In the genomic region with DNA sequence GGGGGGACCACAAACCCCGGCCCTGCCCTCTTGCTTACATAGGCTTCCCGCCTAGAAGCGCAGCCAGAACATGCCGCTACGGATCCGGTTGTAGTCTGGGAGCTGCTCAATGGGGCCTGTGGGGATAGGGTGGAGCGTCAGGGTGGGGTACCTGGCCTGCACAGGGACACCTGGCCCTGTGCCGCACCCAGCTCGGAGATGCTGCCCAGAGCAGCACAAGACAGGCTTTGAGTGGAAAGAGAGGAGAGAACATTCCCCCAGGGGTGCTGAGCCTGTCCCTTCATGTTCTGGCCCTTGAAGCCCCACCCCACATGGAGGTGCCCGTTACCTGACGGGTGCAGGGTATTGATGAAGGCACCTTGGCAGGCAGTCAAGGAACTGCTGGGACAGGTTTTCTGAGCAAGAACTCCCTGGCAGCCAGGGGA, we compare ENCODE assay signal across 10 cellular contexts. TPM values are rescaled to one million over a fixed set of nuclear protein-coding genes. Genes with fewer than 3 reads are reported as not detected.
A peak's percentile ranks its signal among the peaks of the same experiment; 100 is the strongest.
DNase-seq lines count a peak whose midpoint lies in the region; ATAC-seq and TF ChIP-seq lines count a peak whose summit lies in the region.
"Had no signal": no experiment of that assay in that cellular context is flagged by ENCODE, and none has a peak within 500 bp of the region (broad histone marks: within the 10 kb centered on the region; RNA-seq: fewer than 3 reads in every experiment).

No MANE protein-coding gene starts in this region.

- intact Hi-C loops in breast epithelium (cut with DNase I; ENCODE audit: low total_unique reads) = no loop called here

- WGBS in lung, 2 donors = 81 to 91% methylated on average over 11 of the region's 11 CpGs

- H3K9me3 ChIP-seq in breast epithelium (no peaks in the 10 kb centered on the region), lung (ENCODE audit: control insufficient read depth in 2 of 2, insufficient read depth in 1 of 2, low read length in 1 of 2) (no peaks in the 10 kb centered on the region), thoracic aorta (no peaks in the 10 kb centered on the region)

- peaks cover 19% of the 10 kb centered on the region for H3K36me3 Mint-ChIP-seq in activated CD4-positive, alpha-beta T cell treated with anti-CD3 and anti-CD28 coated beads, Interleukin-2, amount 10 ng/mL, durations not matched to agents 7 days and 5 days (ENCODE audit: low read depth)

- TF ChIP-seq CTCF in breast epithelium (IDR thresholded peaks at IDR 0.05) (no peak), lung (IDR thresholded peaks at IDR 0.05; ENCODE audit: control extremely low read depth, extremely low read depth) (no peak), thoracic aorta (IDR thresholded peaks at IDR 0.05) (no peak)

- H3K4me3 ChIP-seq in breast epithelium (peak overlapping the region in 1 of 3 donors; percentile 41), lung (no peak overlapping the region), thoracic aorta (peak overlapping the region; percentile 24)

- no peaks in the 10 kb centered on the region for H3K4me1 Mint-ChIP-seq in activated CD4-positive, alpha-beta T cell treated with anti-CD3 and anti-CD28 coated beads, Interleukin-2, amount 10 ng/mL, durations not matched to agents 7 days and 5 days

- H3K27ac Mint-ChIP-seq in activated CD4-positive, alpha-beta T cell treated with anti-CD3 and anti-CD28 coated beads, Interleukin-2, amount 10 ng/mL, durations not matched to agents 7 days and 5 days = no peak overlapping the region

- peaks cover 24% of the 10 kb centered on the region for H3K36me3 ChIP-seq in breast epithelium
- H3K36me3 ChIP-seq in lung (ENCODE audit: control insufficient read depth in 2 of 2, insufficient read depth in 2 of 2, low read length in 2 of 2) = peaks cover 20 to 63% of the 10 kb centered on the region in 2 donors
- peaks cover 40% of the 10 kb centered on the region for H3K36me3 ChIP-seq in thoracic aorta

- ATAC-seq in lung (ENCODE audit: insufficient read depth, low FRiP score) = no peak
- no peak for ATAC-seq in thoracic aorta (ENCODE audit: insufficient number of reproducible peaks, low FRiP score, low read depth)
- no peak for ATAC-seq in GM18861 (IDR thresholded peaks at IDR 0.05; ENCODE audit: unreplicated experiment)
- ATAC-seq in GM19455 (IDR thresholded peaks at IDR 0.05; ENCODE audit: unreplicated experiment) = no peak

- TF ChIP-seq POLR2A in breast epithelium (IDR thresholded peaks at IDR 0.05) = no peak

- H3K9me3 Mint-ChIP-seq in activated CD4-positive, alpha-beta T cell treated with anti-CD3 and anti-CD28 coated beads, Interleukin-2, amount 10 ng/mL, durations not matched to agents 7 days and 5 days = no peaks in the 10 kb centered on the region

- peak; percentile 79 for DNase-seq in HPDE6-E6E7 (ENCODE audit: extremely low spot score)
- peak; percentile 77 to 98 for DNase-seq in breast epithelium (ENCODE audit: low spot score in 2 of 2)
- DNase-seq in lung (ENCODE audit: low spot score) = no peak
- no peak for DNase-seq in thoracic aorta (ENCODE audit: low spot score)
- DNase-seq in stimulated activated CD4-positive, alpha-beta T cell treated with anti-CD3 and anti-CD28 coated beads, Interleukin-2, amount 100 ng/mL, for 48 hours = no peak
- DNase-seq in activated CD4-positive, alpha-beta T cell treated with anti-CD3 and anti-CD28 coated beads, Interleukin-2, amount 10 ng/mL, durations not matched to agents 7 days and 5 days = no peak
- DNase-seq: MV-4-11, NCI-H82 had no signal

- POLR2A ChIA-PET in activated CD4-positive, alpha-beta T cell treated with anti-CD3 and anti-CD28 coated beads, Interleukin-2, amount 10 ng/mL, durations not matched to agents 7 days and 5 days (lab: Charles Lee) = no interaction called here

- no peak overlapping the region for H3K4me3 Mint-ChIP-seq in activated CD4-positive, alpha-beta T cell treated with anti-CD3 and anti-CD28 coated beads, Interleukin-2, amount 10 ng/mL, durations not matched to agents 7 days and 5 days

- CTCF ChIA-PET in activated CD4-positive, alpha-beta T cell treated with anti-CD3 and anti-CD28 coated beads, Interleukin-2, amount 10 ng/mL, durations not matched to agents 7 days and 5 days (lab: Charles Lee) = no interaction called here

- peaks cover 14 to 15% of the 10 kb centered on the region in 2 donors for H3K4me1 ChIP-seq in breast epithelium
- peaks cover 2 to 8% of the 10 kb centered on the region in 2 donors for H3K4me1 ChIP-seq in lung (ENCODE audit: control insufficient read depth in 2 of 2, insufficient read depth in 2 of 2, low read length in 2 of 2)
- peaks cover 31 to 71% of the 10 kb centered on the region in 2 donors for H3K4me1 ChIP-seq in thoracic aorta (ENCODE audit: control insufficient read depth in 1 of 2, low read depth in 2 of 2)

- H3K27ac ChIP-seq in breast epithelium (peak overlapping the region; percentile 91 to 94), lung (ENCODE audit: low read depth in 1 of 2, low read length in 1 of 2) (peak overlapping the region; percentile 33 to 85), thoracic aorta (peak overlapping the region; percentile 90 to 93)

- H3K27me3 Mint-ChIP-seq in activated CD4-positive, alpha-beta T cell treated with anti-CD3 and anti-CD28 coated beads, Interleukin-2, amount 10 ng/mL, durations not matched to agents 7 days and 5 days = peaks cover 20% of the 10 kb centered on the region

- peaks cover 0 to 2% of the 10 kb centered on the region in 2 donors for H3K27me3 ChIP-seq in breast epithelium
- no peaks in the 10 kb centered on the region for H3K27me3 ChIP-seq in lung (ENCODE audit: control insufficient read depth, insufficient read depth)
- H3K27me3 ChIP-seq in thoracic aorta (replicated peaks; ENCODE audit: insufficient read depth) = no peaks in the 10 kb centered on the region

RNA-seq across cellular contexts. Expression of gene COL7A1, which starts 4.0 kb away (rescaled TPM):
- total RNA-seq in breast epithelium (10 to 100 TPM in 2 of 3 donors, under 1 TPM in 1; 0.48 to 18.6 (median 12.5) TPM), lung (10 to 100 TPM in 1 of 2 donors, 1 to 10 TPM in 1; 8.9 to 18.7 TPM), thoracic aorta (10 to 100 TPM; 16.4 to 26.7 TPM)
- 1 to 10 TPM; 4.3 to 8.2 TPM for polyA plus RNA-seq in lung
- 1 to 10 TPM in 1 of 2 experiments, under 1 TPM in 1; 0.52 to 1.3 TPM for total RNA-seq in activated CD4-positive, alpha-beta T cell treated with anti-CD3 and anti-CD28 coated beads, Interleukin-2, amount 10 ng/mL, durations not matched to agents 7 days and 5 days

RNA-seq across cellular contexts. Expression of gene UQCRC1, which starts 10.4 kb away (rescaled TPM):
- total RNA-seq in breast epithelium (100 to 1,000 TPM; 163 to 230 (median 180) TPM), lung (100 to 1,000 TPM in 1 of 2 donors, 10 to 100 TPM in 1; 98.5 to 188 TPM), thoracic aorta (100 to 1,000 TPM; 226 to 234 TPM)
- polyA plus RNA-seq in lung = 100 to 1,000 TPM; 164 to 225 TPM
- total RNA-seq in activated CD4-positive, alpha-beta T cell treated with anti-CD3 and anti-CD28 coated beads, Interleukin-2, amount 10 ng/mL, durations not matched to agents 7 days and 5 days = 100 to 1,000 TPM; 150 to 157 TPM

RNA-seq across cellular contexts. Expression of gene TMEM89, which starts 22.5 kb away (rescaled TPM):
- total RNA-seq in breast epithelium (not detected), lung (not detected), thoracic aorta (1 to 10 TPM in 1 of 2 donors, not detected in 1; 8.0 TPM)
- under 1 TPM in 1 of 2 donors, not detected in 1; 0.22 TPM for polyA plus RNA-seq in lung
- total RNA-seq in activated CD4-positive, alpha-beta T cell treated with anti-CD3 and anti-CD28 coated beads, Interleukin-2, amount 10 ng/mL, durations not matched to agents 7 days and 5 days = under 1 TPM; 0.32 to 0.33 TPM

RNA-seq across cellular contexts. Expression of gene UCN2, which starts 35.5 kb away (rescaled TPM):
- total RNA-seq in breast epithelium = under 1 TPM in 1 of 3 donors, not detected in 2; 0.44 TPM
- under 1 TPM in 1 of 2 donors, not detected in 1; 0.18 TPM for total RNA-seq in lung
- under 1 TPM; 0.07 to 0.16 TPM for polyA plus RNA-seq in lung
- total RNA-seq in thoracic aorta = 1 to 10 TPM in 1 of 2 donors, not detected in 1; 3.0 TPM
- total RNA-seq in activated CD4-positive, alpha-beta T cell treated with anti-CD3 and anti-CD28 coated beads, Interleukin-2, amount 10 ng/mL, durations not matched to agents 7 days and 5 days = not detected

RNA-seq across cellular contexts. Expression of gene SLC26A6, which starts 36.2 kb away (rescaled TPM):
- total RNA-seq in breast epithelium (10 to 100 TPM; 12.6 to 21.6 (median 16.0) TPM), lung (10 to 100 TPM; 14.6 to 24.5 TPM), thoracic aorta (100 to 1,000 TPM in 1 of 2 donors, 10 to 100 TPM in 1; 93.9 to 102 TPM)
- polyA plus RNA-seq in lung = 10 to 100 TPM; 16.3 to 22.9 TPM
- total RNA-seq in activated CD4-positive, alpha-beta T cell treated with anti-CD3 and anti-CD28 coated beads, Interleukin-2, amount 10 ng/mL, durations not matched to agents 7 days and 5 days = 10 to 100 TPM; 41.3 to 45.7 TPM

Comparison
In these comparisons a context has a peak if more than half of its experiments do, and no peak if none do; other contexts are left out.
1. DNase-seq: peak in HPDE6-E6E7 (single experiment) and breast epithelium (2 of 2); none in lung (single experiment), thoracic aorta (single experiment), stimulated activated CD4-positive, alpha-beta T cell treated with anti-CD3 and anti-CD28 coated beads, Interleukin-2, amount 100 ng/mL, for 48 hours (0 of 2) and activated CD4-positive, alpha-beta T cell treated with anti-CD3 and anti-CD28 coated beads, Interleukin-2, amount 10 ng/mL, durations not matched to agents 7 days and 5 days (single experiment).
2. Peak in every context shown above with its lines, with median percentiles within 50 percentile points of each other: H3K27ac ChIP-seq.